Comparison of ENCODE assay signal across 1 cellular context in genomic region chr1:26358411-26359384, GRCh38.
TF ChIP-seq lines count a peak whose summit lies in the region.

No MANE protein-coding gene starts in this region.

TF ChIP-seq in HepG2, 621 proteins besides CTCF, POLR2A, EP300 and RAD21 (continued from another document):
- TF ChIP-seq ZBTB33 (CRISPR knock-in tag; IDR thresholded peaks at IDR 0.05) (peak; percentile 9; the same call in 1 of the 2 replicates), PBX2 (CRISPR knock-in tag; IDR thresholded peaks at IDR 0.05) (0 out of 2 replicates have a peak, but pooled peaks have one; percentile 12), TEAD3 (CRISPR knock-in tag; optimal IDR thresholded peaks at IDR 0.05; ENCODE audit: borderline replicate concordance) (peak; percentile 4), CEBPZ (IDR thresholded peaks at IDR 0.05; ENCODE audit: low read length) (no peak), HDAC1 (CRISPR knock-in tag; IDR thresholded peaks at IDR 0.05) (peak; percentile 59), SOX13 (IDR thresholded peaks at IDR 0.05) (no peak), SOX13 (CRISPR knock-in tag; conservative IDR thresholded peaks at IDR 0.05 in 1 of 2, IDR thresholded peaks at IDR 0.05 in 1 of 2) (peak in 1 of 2 experiments; percentile 68; a peak in 2 of 4 replicates), RCOR2 (CRISPR knock-in tag; IDR thresholded peaks at IDR 0.05) (peak; percentile 72), NFKBIZ (CRISPR knock-in tag; IDR thresholded peaks at IDR 0.05) (0 out of 2 replicates have a peak, but pooled peaks have one; percentile 24), DMAP1 (CRISPR knock-in tag; IDR thresholded peaks at IDR 0.05) (peak; percentile 57; the same call in 1 of the 2 replicates), ARID5B (CRISPR knock-in tag; IDR thresholded peaks at IDR 0.05) (peak; percentile 45; the same call in 1 of the 2 replicates), NPAS2 (CRISPR knock-in tag; IDR thresholded peaks at IDR 0.05; ENCODE audit: borderline replicate concordance) (no peak), ZKSCAN5 (CRISPR knock-in tag; IDR thresholded peaks at IDR 0.05) (no peak), ZFP36L2 (CRISPR knock-in tag; IDR thresholded peaks at IDR 0.05) (no peak), HOXA3 (CRISPR knock-in tag; IDR thresholded peaks at IDR 0.05) (no peak), ZNF30 (CRISPR knock-in tag; IDR thresholded peaks at IDR 0.05) (no peak), GABPB1 (CRISPR knock-in tag; IDR thresholded peaks at IDR 0.05) (0 out of 2 replicates have a peak, but pooled peaks have one; percentile 28), FOXJ3 (CRISPR knock-in tag; IDR thresholded peaks at IDR 0.05; ENCODE audit: borderline replicate concordance) (no peak), ZNF780A (CRISPR knock-in tag; IDR thresholded peaks at IDR 0.05) (0 out of 2 replicates have a peak, but pooled peaks have one; percentile 60), CHD4 (IDR thresholded peaks at IDR 0.05; ENCODE audit: borderline replicate concordance, low read length) (peak; percentile 76; the same call in 1 of the 2 replicates), MEIS1 (CRISPR knock-in tag; IDR thresholded peaks at IDR 0.05; ENCODE audit: borderline replicate concordance) (0 out of 2 replicates have a peak, but pooled peaks have one; percentile 17), KMT2B (CRISPR knock-in tag; IDR thresholded peaks at IDR 0.05) (peak; percentile 58; the same call in 1 of the 2 replicates), SMC3 (IDR thresholded peaks at IDR 0.05; ENCODE audit: low read length) (peak; percentile 28; the same call in 1 of the 2 replicates), ZNF782 (CRISPR knock-in tag; IDR thresholded peaks at IDR 0.05; ENCODE audit: borderline replicate concordance) (no peak), TGIF2 (CRISPR knock-in tag; IDR thresholded peaks at IDR 0.05) (peak; percentile 70; the same call in 1 of the 2 replicates), YY1 (IDR thresholded peaks at IDR 0.05; ENCODE audit: insufficient read depth, insufficient replicate concordance, low read depth, low read length) (peak; percentile 17), FOXA3 (CRISPR knock-in tag; IDR thresholded peaks at IDR 0.05) (peak; percentile 22; the same call in 1 of the 2 replicates), ZNF230 (CRISPR knock-in tag; IDR thresholded peaks at IDR 0.05) (no peak), FOXP4 (CRISPR knock-in tag; IDR thresholded peaks at IDR 0.05) (peak; percentile 9; the same call in 1 of the 2 replicates), FLYWCH1 (CRISPR knock-in tag; IDR thresholded peaks at IDR 0.05) (no peak), TSC22D2 (CRISPR knock-in tag; IDR thresholded peaks at IDR 0.05; ENCODE audit: borderline replicate concordance) (0 out of 2 replicates have a peak, but pooled peaks have one; percentile 30)
TF ChIP-seq in HepG2: peak in this region for 122.
